ENCODE assay signal across 21 cellular contexts in the genomic region with DNA sequence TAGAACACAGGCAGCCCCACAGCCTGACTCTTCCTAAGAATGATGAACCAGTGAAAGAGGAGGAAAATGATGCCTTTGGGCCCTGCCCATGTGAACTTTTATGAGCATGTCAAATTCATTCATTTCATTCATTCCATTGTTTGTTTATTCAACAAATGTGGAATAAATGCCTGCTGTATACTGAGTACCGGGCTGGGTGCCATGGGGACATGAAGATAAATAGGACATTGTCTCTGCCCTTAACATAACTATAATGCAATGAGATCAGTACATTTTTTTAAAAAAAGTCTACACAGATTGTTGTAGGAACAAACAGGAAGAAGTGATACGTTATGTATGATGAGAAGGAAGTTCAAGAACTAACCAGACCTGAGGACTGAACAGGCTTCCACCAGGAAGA.
"Had no signal": no experiment of that assay in that cellular context is flagged by ENCODE, and none has a peak within 500 bp of the region (broad histone marks: within the 10 kb centered on the region; RNA-seq: fewer than 3 reads in every experiment).

No MANE protein-coding gene starts in this region.

- H3K36me3 ChIP-seq: neural progenitor cell had no signal

- H3K27me3 ChIP-seq: esophagus muscularis mucosa, hepatocyte, neural progenitor cell, right lobe of liver, testis had no signal

- ATAC-seq: activated CD4-positive, CD25-positive, alpha-beta regulatory T cell treated with anti-CD3 and anti-CD28 coated beads, Interleukin-2, amount 50 U/mL, for 24 hours; activated CD8-positive, alpha-beta T cell treated with anti-CD3 and anti-CD28 coated beads, Interleukin-2, amount 10 ng/mL, durations not matched to agents 7 days and 5 days; left lobe of liver; naive thymus-derived CD4-positive, alpha-beta T cell; stimulated activated naive CD8-positive, alpha-beta T cell treated with anti-CD3 and anti-CD28 coated beads, Interleukin-15, amount 100 ng/mL, for 72 hours had no signal

- DNase-seq: activated CD4-positive, alpha-beta T cell treated with anti-CD3 and anti-CD28 coated beads, Interleukin-2, amount 10 ng/mL, durations not matched to agents 7 days and 5 days; activated CD8-positive, alpha-beta T cell treated with anti-CD3 and anti-CD28 coated beads, Interleukin-2, amount 10 ng/mL, durations not matched to agents 7 days and 5 days; activated naive CD4-positive, alpha-beta T cell treated with Interleukin-2 at 50 U/mL for 16 hours; activated naive CD8-positive, alpha-beta T cell treated with anti-CD3 and anti-CD28 coated beads, Interleukin-2, amount 10 ng/mL, durations not matched to agents 7 days and 5 days; activated T-cell treated with anti-CD3 and anti-CD28 coated beads, Interleukin-2, amount 50 U/mL, for 24 hours; central memory CD4-positive, alpha-beta T cell; effector CD4-positive, alpha-beta T cell; islet precursor cell; naive thymus-derived CD4-positive, alpha-beta T cell; right lobe of liver; small intestine; stimulated activated CD4-positive, alpha-beta T cell treated with anti-CD3 and anti-CD28 coated beads, Interleukin-15, amount 100 ng/mL, for 24 hours; stimulated activated CD4-positive, alpha-beta T cell treated with anti-CD3 and anti-CD28 coated beads, Interleukin-2, amount 100 ng/mL, for 48 hours; stimulated activated naive CD8-positive, alpha-beta T cell treated with anti-CD3 and anti-CD28 coated beads, Interleukin-15, amount 100 ng/mL, for 72 hours; testis had no signal

- H3K27ac ChIP-seq: coronary artery, esophagus muscularis mucosa, hepatocyte, neural progenitor cell, right lobe of liver, testis had no signal

- H3K9ac ChIP-seq: neural progenitor cell had no signal

- H3K4me3 ChIP-seq: coronary artery, esophagus muscularis mucosa, hepatocyte, neural progenitor cell, right lobe of liver, testis had no signal

- H3K9me3 ChIP-seq: esophagus muscularis mucosa, right lobe of liver, testis had no signal

- H2AFZ ChIP-seq: hepatocyte, neural progenitor cell had no signal

- H3K4me2 ChIP-seq: hepatocyte, neural progenitor cell had no signal

- H3K4me1 ChIP-seq: right lobe of liver had no signal
